1 cellular context compared by ENCODE assay signal in the genomic region with DNA sequence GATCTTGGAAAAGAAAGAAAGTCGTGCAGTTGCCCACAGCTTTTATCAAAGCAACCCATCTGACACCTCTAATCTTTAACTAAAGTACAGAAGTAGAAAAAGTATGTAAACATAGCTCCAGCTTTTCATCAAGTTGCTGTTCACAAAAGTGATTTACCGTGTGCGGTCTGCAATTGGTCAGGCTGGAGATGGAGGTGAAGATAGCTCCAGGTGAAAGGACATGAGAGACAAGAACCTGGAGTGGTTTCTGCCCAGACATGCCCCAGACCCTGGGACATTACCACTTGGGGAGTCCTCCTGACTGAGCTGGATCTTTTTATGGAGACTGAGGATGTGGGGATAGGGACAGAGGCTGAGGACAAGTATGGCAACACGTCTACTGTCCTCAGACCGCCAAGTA.
TF ChIP-seq lines count a peak whose summit lies in the region.

No MANE protein-coding gene starts in this region.

TF ChIP-seq in HepG2, 621 proteins besides CTCF, POLR2A, EP300 and RAD21 (continued from another document):
- TF ChIP-seq, protein P1, sequence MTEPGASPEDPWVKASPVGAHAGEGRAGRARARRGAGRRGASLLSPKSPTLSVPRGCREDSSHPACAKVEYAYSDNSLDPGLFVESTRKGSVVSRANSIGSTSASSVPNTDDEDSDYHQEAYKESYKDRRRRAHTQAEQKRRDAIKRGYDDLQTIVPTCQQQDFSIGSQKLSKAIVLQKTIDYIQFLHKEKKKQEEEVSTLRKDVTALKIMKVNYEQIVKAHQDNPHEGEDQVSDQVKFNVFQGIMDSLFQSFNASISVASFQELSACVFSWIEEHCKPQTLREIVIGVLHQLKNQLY (CRISPR knock-in tag; IDR thresholded peaks at IDR 0.05): no peak
- TF ChIP-seq, protein P2, sequence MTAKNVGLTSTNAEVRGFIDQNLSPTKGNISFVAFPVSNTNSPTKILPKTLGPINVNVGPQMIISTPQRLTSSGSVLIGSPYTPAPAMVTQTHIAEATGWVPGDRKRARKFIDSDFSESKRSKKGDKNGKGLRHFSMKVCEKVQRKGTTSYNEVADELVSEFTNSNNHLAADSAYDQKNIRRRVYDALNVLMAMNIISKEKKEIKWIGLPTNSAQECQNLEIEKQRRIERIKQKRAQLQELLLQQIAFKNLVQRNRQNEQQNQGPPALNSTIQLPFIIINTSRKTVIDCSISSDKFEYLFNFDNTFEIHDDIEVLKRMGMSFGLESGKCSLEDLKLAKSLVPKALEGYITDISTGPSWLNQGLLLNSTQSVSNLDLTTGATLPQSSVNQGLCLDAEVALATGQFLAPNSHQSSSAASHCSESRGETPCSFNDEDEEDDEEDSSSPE (CRISPR knock-in tag; IDR thresholded peaks at IDR 0.05): no peak
- TF ChIP-seq ZNF75D (CRISPR knock-in tag; IDR thresholded peaks at IDR 0.05; ENCODE audit: borderline replicate concordance): no peak
- no peak for TF ChIP-seq GTF2F1 (IDR thresholded peaks at IDR 0.05; ENCODE audit: low read length)
